In the genomic region with DNA sequence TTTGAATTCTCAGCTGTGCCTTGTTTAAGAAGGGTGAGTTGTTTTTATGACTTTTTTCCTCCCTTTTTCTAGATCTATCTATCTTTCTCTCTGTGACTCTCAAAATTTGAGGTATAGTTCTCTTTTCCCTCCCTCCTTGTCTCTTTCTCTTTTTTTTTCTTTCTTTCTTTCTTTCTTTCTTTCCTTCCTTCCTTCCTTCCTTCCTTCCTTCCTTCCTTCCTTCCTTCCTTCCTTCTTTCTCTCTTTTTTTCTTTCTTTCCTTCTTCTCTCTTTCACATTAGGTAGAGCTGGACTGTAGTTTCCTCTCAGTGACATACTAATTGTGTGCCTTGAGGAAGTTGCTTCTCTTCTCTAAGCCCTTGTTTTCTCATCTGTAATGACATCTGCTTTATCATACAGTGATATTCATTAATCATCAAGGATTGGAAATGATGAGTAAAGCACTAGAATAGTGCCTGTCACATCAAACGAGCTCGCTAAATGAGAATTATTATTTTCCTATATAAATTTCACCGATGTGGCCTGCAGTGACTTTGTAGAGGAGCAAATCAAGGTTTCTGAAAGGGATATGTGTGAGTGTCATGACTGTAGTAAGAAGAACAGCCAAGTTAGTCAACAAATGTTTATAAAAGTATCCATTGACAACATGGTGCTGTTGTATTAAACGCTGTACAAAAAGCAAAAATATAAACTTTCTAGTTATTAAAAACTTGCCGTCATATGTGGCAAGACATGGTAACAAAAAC, we compare ENCODE assay signal across 1 cellular context.
TF ChIP-seq lines count a peak whose summit lies in the region.

No MANE protein-coding gene starts in this region.

TF ChIP-seq in HCT116, 20 proteins besides CTCF, POLR2A, EP300 and RAD21 (continued from another document):
- TF ChIP-seq, protein P1, sequence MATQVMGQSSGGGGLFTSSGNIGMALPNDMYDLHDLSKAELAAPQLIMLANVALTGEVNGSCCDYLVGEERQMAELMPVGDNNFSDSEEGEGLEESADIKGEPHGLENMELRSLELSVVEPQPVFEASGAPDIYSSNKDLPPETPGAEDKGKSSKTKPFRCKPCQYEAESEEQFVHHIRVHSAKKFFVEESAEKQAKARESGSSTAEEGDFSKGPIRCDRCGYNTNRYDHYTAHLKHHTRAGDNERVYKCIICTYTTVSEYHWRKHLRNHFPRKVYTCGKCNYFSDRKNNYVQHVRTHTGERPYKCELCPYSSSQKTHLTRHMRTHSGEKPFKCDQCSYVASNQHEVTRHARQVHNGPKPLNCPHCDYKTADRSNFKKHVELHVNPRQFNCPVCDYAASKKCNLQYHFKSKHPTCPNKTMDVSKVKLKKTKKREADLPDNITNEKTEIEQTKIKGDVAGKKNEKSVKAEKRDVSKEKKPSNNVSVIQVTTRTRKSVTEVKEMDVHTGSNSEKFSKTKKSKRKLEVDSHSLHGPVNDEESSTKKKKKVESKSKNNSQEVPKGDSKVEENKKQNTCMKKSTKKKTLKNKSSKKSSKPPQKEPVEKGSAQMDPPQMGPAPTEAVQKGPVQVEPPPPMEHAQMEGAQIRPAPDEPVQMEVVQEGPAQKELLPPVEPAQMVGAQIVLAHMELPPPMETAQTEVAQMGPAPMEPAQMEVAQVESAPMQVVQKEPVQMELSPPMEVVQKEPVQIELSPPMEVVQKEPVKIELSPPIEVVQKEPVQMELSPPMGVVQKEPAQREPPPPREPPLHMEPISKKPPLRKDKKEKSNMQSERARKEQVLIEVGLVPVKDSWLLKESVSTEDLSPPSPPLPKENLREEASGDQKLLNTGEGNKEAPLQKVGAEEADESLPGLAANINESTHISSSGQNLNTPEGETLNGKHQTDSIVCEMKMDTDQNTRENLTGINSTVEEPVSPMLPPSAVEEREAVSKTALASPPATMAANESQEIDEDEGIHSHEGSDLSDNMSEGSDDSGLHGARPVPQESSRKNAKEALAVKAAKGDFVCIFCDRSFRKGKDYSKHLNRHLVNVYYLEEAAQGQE (IDR thresholded peaks at IDR 0.05; ENCODE audit: low read depth), result no peak
- peak; percentile 51 for TF ChIP-seq JUND (IDR thresholded peaks at IDR 0.05)
- TF ChIP-seq EZH2 (IDR thresholded peaks at IDR 0.05), result no peak
- TF ChIP-seq, protein P2, sequence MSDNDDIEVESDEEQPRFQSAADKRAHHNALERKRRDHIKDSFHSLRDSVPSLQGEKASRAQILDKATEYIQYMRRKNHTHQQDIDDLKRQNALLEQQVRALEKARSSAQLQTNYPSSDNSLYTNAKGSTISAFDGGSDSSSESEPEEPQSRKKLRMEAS (IDR thresholded peaks at IDR 0.05), result no peak
- TF ChIP-seq ELF1 (IDR thresholded peaks at IDR 0.05; ENCODE audit: borderline replicate concordance, low read depth), result no peak
- TF ChIP-seq TCF7L2 (IDR thresholded peaks at IDR 0.05; ENCODE audit: borderline replicate concordance, extremely low read depth, insufficient read depth, insufficient read length), result peak; percentile 38
